ENCODE assay signal across 2 cellular contexts in genomic region chr3:187681756-187682155, GRCh38. TPM values are rescaled to one million over a fixed set of nuclear protein-coding genes. Genes with fewer than 3 reads are reported as not detected.
"Had no signal": no experiment of that assay in that cellular context is flagged by ENCODE, and none has a peak within 500 bp of the region (broad histone marks: within the 10 kb centered on the region; RNA-seq: fewer than 3 reads in every experiment).

No MANE protein-coding gene starts in this region.

RNA-seq across cellular contexts. Expression of gene SST, which starts 11.6 kb away (rescaled TPM):
- total RNA-seq: G401 had no signal

RNA-seq across cellular contexts. Expression of gene RTP2, which starts 20.6 kb away (rescaled TPM):
- total RNA-seq: G401, GM12878 had no signal
